In genomic region chr5:134411546-134412266, GRCh38 we compare ENCODE assay signal across 8 cellular contexts. TPM values are rescaled to one million over a fixed set of nuclear protein-coding genes. Genes with fewer than 3 reads are reported as not detected.
DNase-seq lines count a peak whose midpoint lies in the region; ATAC-seq lines count a peak whose summit lies in the region.

Gene CDKN2AIPNL (minus strand): TSS chr5:134411881. CDS start chr5:134411854, 27 bp downstream.

- peak; percentile 95 for DNase-seq in Ammon's horn (ENCODE audit: low spot score)
- peak; percentile 62 to 86 for DNase-seq in NCI-H446 (lab: John Stamatoyannopoulos, UW)
- peak; percentile 82 to 86 for DNase-seq in activated CD4-positive, alpha-beta T cell treated with anti-CD3 and anti-CD28 coated beads for 24 hours (ENCODE audit: low read depth in 2 of 2)
- DNase-seq in cerebellum (ENCODE audit: low spot score) = peak; percentile 92
- peak; percentile 66 for DNase-seq in kidney glomerular epithelial cell (lab: John Stamatoyannopoulos, UW)
- peak; percentile 77 to 81 for DNase-seq in stimulated activated CD4-positive, alpha-beta T cell treated with anti-CD3 and anti-CD28 coated beads, Interleukin-1b, Interleukin-23, amount 100 ng/mL, for 1 hour (ENCODE audit: low read depth in 2 of 2)

- ATAC-seq in GM19025 (IDR thresholded peaks at IDR 0.05; ENCODE audit: low read depth, unreplicated experiment) = peak; percentile 99
- peak; percentile 95 for ATAC-seq in HG03280 (IDR thresholded peaks at IDR 0.05; ENCODE audit: unreplicated experiment)

RNA-seq across cellular contexts. Expression of gene CDKN2AIPNL, which starts in this region (rescaled TPM):
- 26.9 TPM for total RNA-seq in cerebellum

Comparison
In these comparisons a context has a peak if more than half of its experiments do, and no peak if none do; other contexts are left out.
1. Peak in every context shown above with its lines: DNase-seq and ATAC-seq.